Comparison of ENCODE assay signal across 36 cellular contexts in genomic region chr18:13407484-13407883, GRCh38.
"Had no signal": no experiment of that assay in that cellular context is flagged by ENCODE, and none has a peak within 500 bp of the region (broad histone marks: within the 10 kb centered on the region; RNA-seq: fewer than 3 reads in every experiment).

No MANE protein-coding gene starts in this region.

- DNase-seq: activated B cell treated with CpG ODN at 0.5 μM for 24 hours; activated CD4-positive, alpha-beta memory T cell treated with anti-CD3 and anti-CD28 coated beads for 36 hours; activated CD4-positive, alpha-beta T cell treated with anti-CD3 and anti-CD28 coated beads for 4 hours; activated CD4-positive, alpha-beta T cell treated with anti-CD3 and anti-CD28 coated beads, Interleukin-2, amount 50 U/mL, for 1 hour; activated CD4-positive, CD25-positive, alpha-beta regulatory T cell treated with anti-CD3 and anti-CD28 coated beads, Interleukin-2, amount 50 U/mL, for 72 hours; activated CD8-positive, alpha-beta memory T cell treated with anti-CD3 and anti-CD28 coated beads, Interleukin-2, amount 10 ng/mL, durations not matched to agents 7 days and 5 days; activated effector memory CD4-positive, alpha-beta T cell treated with anti-CD3 and anti-CD28 coated beads, Interleukin-2, amount 50 U/mL, for 16 hours; activated naive CD4-positive, alpha-beta T cell; activated naive CD4-positive, alpha-beta T cell treated with anti-CD3 and anti-CD28 coated beads, Interleukin-2, amount 50 U/mL, for 16 hours; activated naive CD8-positive, alpha-beta T cell treated with anti-CD3 and anti-CD28 coated beads for 36 hours; activated T-cell treated with anti-CD3 and anti-CD28 coated beads, Interleukin-2, amount 50 U/mL, for 1 hour; activated T-cell treated with anti-CD3 and anti-CD28 coated beads, Interleukin-2, amount 50 U/mL, for 72 hours; amniotic stem cell; aorta; brain microvascular endothelial cell; central memory CD4-positive, alpha-beta T cell; Kasumi-1; KG1; MG63; NCI-H1048; NCI-H1105 treated with DMSO at 0.1 percent for 48 hours; NCI-H1436; NCI-H1694; NCI-H1930; NCI-H2081 treated with DMSO at 0.1 percent for 48 hours; NCI-H226; NCI-H446 treated with DMSO at 0.1 percent for 48 hours; NCI-H524; NCI-H69; NCI-H82; NK-92 treated with Interleukin-12 subunit alpha and Interleukin-12 subunit beta, amount 100 ng/mL, for 24 hours; PC-3; RPMI8226; SW 1271 had no signal

- H3K27ac Mint-ChIP-seq: activated B cell treated with CpG ODN at 0.5 μM for 24 hours; activated CD4-positive, alpha-beta memory T cell treated with anti-CD3 and anti-CD28 coated beads for 36 hours; activated CD8-positive, alpha-beta memory T cell treated with anti-CD3 and anti-CD28 coated beads, Interleukin-2, amount 10 ng/mL, durations not matched to agents 7 days and 5 days; activated naive CD8-positive, alpha-beta T cell treated with anti-CD3 and anti-CD28 coated beads for 36 hours; activated T-cell treated with anti-CD3 and anti-CD28 coated beads, Interleukin-2, amount 50 U/mL, for 72 hours; activated T-helper 17 cell treated with anti-CD3 and anti-CD28 coated beads, Interleukin-2, amount 50 U/mL, for 72 hours; T-helper 2 cell treated with Interferon-gamma antibody and Interleukin-4, amounts not matched to agents 5 μg/mL and 100 μg/mL, for 36 hours had no signal

- H3K36me3 Mint-ChIP-seq: activated CD8-positive, alpha-beta memory T cell treated with anti-CD3 and anti-CD28 coated beads, Interleukin-2, amount 10 ng/mL, durations not matched to agents 7 days and 5 days had no signal

- H3K27me3 Mint-ChIP-seq: activated B cell treated with CpG ODN at 0.5 μM for 24 hours; activated CD4-positive, alpha-beta memory T cell treated with anti-CD3 and anti-CD28 coated beads for 36 hours; activated CD8-positive, alpha-beta memory T cell treated with anti-CD3 and anti-CD28 coated beads, Interleukin-2, amount 10 ng/mL, durations not matched to agents 7 days and 5 days; activated naive CD8-positive, alpha-beta T cell treated with anti-CD3 and anti-CD28 coated beads for 36 hours; activated T-helper 17 cell treated with anti-CD3 and anti-CD28 coated beads, Interleukin-2, amount 50 U/mL, for 72 hours had no signal

- H3K4me3 Mint-ChIP-seq: activated B cell treated with CpG ODN at 0.5 μM for 24 hours; activated CD4-positive, alpha-beta memory T cell treated with anti-CD3 and anti-CD28 coated beads for 36 hours; activated CD8-positive, alpha-beta memory T cell treated with anti-CD3 and anti-CD28 coated beads, Interleukin-2, amount 10 ng/mL, durations not matched to agents 7 days and 5 days; activated naive CD8-positive, alpha-beta T cell treated with anti-CD3 and anti-CD28 coated beads for 36 hours; activated T-cell treated with anti-CD3 and anti-CD28 coated beads, Interleukin-2, amount 50 U/mL, for 72 hours; activated T-helper 17 cell treated with anti-CD3 and anti-CD28 coated beads, Interleukin-2, amount 50 U/mL, for 72 hours; T-helper 2 cell treated with Interferon-gamma antibody and Interleukin-4, amounts not matched to agents 5 μg/mL and 100 μg/mL, for 36 hours had no signal

- ATAC-seq: activated CD8-positive, alpha-beta memory T cell treated with anti-CD3 and anti-CD28 coated beads, Interleukin-2, amount 10 ng/mL, durations not matched to agents 7 days and 5 days; activated T-cell treated with anti-CD3 and anti-CD28 coated beads, Interleukin-2, amount 50 U/mL, for 72 hours; activated T-helper 17 cell treated with anti-CD3 and anti-CD28 coated beads, Interleukin-2, amount 50 U/mL, for 72 hours; PC-3 had no signal

- H3K4me1 Mint-ChIP-seq: activated B cell treated with CpG ODN at 0.5 μM for 24 hours; activated CD8-positive, alpha-beta memory T cell treated with anti-CD3 and anti-CD28 coated beads, Interleukin-2, amount 10 ng/mL, durations not matched to agents 7 days and 5 days had no signal
